In genomic region chr16:81607805-81608514, GRCh38 we compare ENCODE assay signal across 1 cellular context.
TF ChIP-seq lines count a peak whose summit lies in the region.

No MANE protein-coding gene starts in this region.

TF ChIP-seq in K562, 482 proteins besides CTCF, POLR2A, EP300 and RAD21:
- TF ChIP-seq ZNF197 (CRISPR knock-in tag; IDR thresholded peaks at IDR 0.05; ENCODE audit: low read depth): no peak
- peak; percentile 56 for TF ChIP-seq BCOR (IDR thresholded peaks at IDR 0.05)
- peak; percentile 75 for TF ChIP-seq RBM25 (IDR thresholded peaks at IDR 0.05; ENCODE audit: low read depth, low read length, severe bottlenecking)
- TF ChIP-seq KDM2B (CRISPR knock-in tag; IDR thresholded peaks at IDR 0.05): no peak
